9 cellular contexts compared by ENCODE assay signal in genomic region chr5:76582252-76583162, GRCh38. TPM values are rescaled to one million over a fixed set of nuclear protein-coding genes. Genes with fewer than 3 reads are reported as not detected.
DNase-seq lines count a peak whose midpoint lies in the region; ATAC-seq and TF ChIP-seq lines count a peak whose summit lies in the region.
"Had no signal": no experiment of that assay in that cellular context is flagged by ENCODE, and none has a peak within 500 bp of the region (broad histone marks: within the 10 kb centered on the region; RNA-seq: fewer than 3 reads in every experiment).

No MANE protein-coding gene starts in this region.

- no peak overlapping the region for H3K18ac ChIP-seq in mesenchymal stem cell (ENCODE audit: low read depth in 1 of 2, low read length in 2 of 2)

- H3K14ac ChIP-seq in mesenchymal stem cell (ENCODE audit: low read length in 2 of 2) = no peak overlapping the region

- CTCF ChIA-PET in Calu3 (lab: Charles Lee) = interaction anchor here (0.6 to 1.8 kb wide), 16 partner anchors 18 to 1030 kb away, joined by 3 to 11 read pairs (median 4); partner anchors contain the start of gene IQGAP2

- no peaks in the 10 kb centered on the region for H3K9me3 Mint-ChIP-seq in GM23338
- no peaks in the 10 kb centered on the region for H3K9me3 Mint-ChIP-seq in Calu3 (ENCODE audit: low read depth, unreplicated experiment)

- ATAC-seq in GM18517 (IDR thresholded peaks at IDR 0.05; ENCODE audit: unreplicated experiment) = peak; percentile 85
- no peak; the same call in 2 of the 3 replicates for ATAC-seq in GM23338

- H2BK120ac ChIP-seq in mesenchymal stem cell (ENCODE audit: low read depth, low read length) = no peak overlapping the region

- TF ChIP-seq POLR2A in NB4 (IDR thresholded peaks at IDR 0.05; ENCODE audit: extremely low read depth, insufficient read length) = no peak

- no peak overlapping the region for H2BK15ac ChIP-seq in mesenchymal stem cell (ENCODE audit: low read depth, poor library complexity, severe bottlenecking)

- H3K9ac ChIP-seq in mesenchymal stem cell (ENCODE audit: low read length) = no peak overlapping the region

- DNase-seq in GM23338 (ENCODE audit: low spot score) (no peak), NB4 (ENCODE audit: low read depth) (peak; percentile 72), fibroblast of pulmonary artery (ENCODE audit: low read depth) (peak; percentile 39), DMS114 treated with DMSO at 0.1 percent for 48 hours (lab: John Stamatoyannopoulos, UW; ENCODE audit: unreplicated experiment) (no peak), SW 1271 (lab: John Stamatoyannopoulos, UW) (no peak), Calu3 (no peak), mesenchymal stem cell (no peak)

- no peak overlapping the region for H3K4ac ChIP-seq in mesenchymal stem cell (ENCODE audit: low read depth in 1 of 2, low read length in 2 of 2)

- H2AK5ac ChIP-seq in mesenchymal stem cell (ENCODE audit: low read length, severe bottlenecking) = no peak overlapping the region

- H3K27me3 ChIP-seq in GM23338 (ENCODE audit: insufficient read depth) (no peaks in the 10 kb centered on the region), mesenchymal stem cell (ENCODE audit: control insufficient read depth in 1 of 2, insufficient read depth in 1 of 2, low read length in 2 of 2) (peaks cover 0 to 3% of the 10 kb centered on the region in 2 experiments)

- H3K27ac ChIP-seq in GM23338 (ENCODE audit: low read depth) (no peak overlapping the region), mesenchymal stem cell (ENCODE audit: low read length, poor library complexity, severe bottlenecking) (no peak overlapping the region)
- H3K27ac ChIP-seq: epithelial cell of prostate had no signal

- H3K4me3 ChIP-seq in GM23338 (peak overlapping the region; percentile 12; the same call in 1 of the 2 replicates), NB4 (ENCODE audit: low read depth, low read length) (no peak overlapping the region), fibroblast of pulmonary artery (replicated peaks; ENCODE audit: low read depth, low read length) (no peak overlapping the region), mesenchymal stem cell (ENCODE audit: insufficient read depth in 1 of 2, low read depth in 1 of 2, low read length in 2 of 2) (no peak overlapping the region)

- H3K36me3 Mint-ChIP-seq in GM23338 (ENCODE audit: low read depth) = no peaks in the 10 kb centered on the region
- H3K36me3 Mint-ChIP-seq in Calu3 (ENCODE audit: insufficient read depth, unreplicated experiment) = no peaks in the 10 kb centered on the region

- no peaks in the 10 kb centered on the region for H3K79me1 ChIP-seq in mesenchymal stem cell (replicated peaks; ENCODE audit: low read length, poor library complexity, severe bottlenecking)

- no peak overlapping the region for H4K91ac ChIP-seq in mesenchymal stem cell (ENCODE audit: low read length)

- no peaks in the 10 kb centered on the region for H3F3A ChIP-seq in GM23338 (replicated peaks; ENCODE audit: low read depth)

- no peak overlapping the region for H3K23ac ChIP-seq in mesenchymal stem cell (ENCODE audit: low read length in 2 of 2)

- H4K20me1 ChIP-seq in GM23338 (replicated peaks; ENCODE audit: insufficient read depth) = no peaks in the 10 kb centered on the region

- no peak overlapping the region for H2BK5ac ChIP-seq in mesenchymal stem cell (ENCODE audit: low read depth, low read length, poor library complexity, severe bottlenecking)

- H3K27me3 Mint-ChIP-seq in GM23338 (ENCODE audit: insufficient read depth, low read depth, poor library complexity) (no peaks in the 10 kb centered on the region), Calu3 (ENCODE audit: unreplicated experiment) (no peaks in the 10 kb centered on the region)

- H3K36me3 ChIP-seq in GM23338 (ENCODE audit: insufficient read depth) = no peaks in the 10 kb centered on the region
- H3K36me3 ChIP-seq in mesenchymal stem cell (ENCODE audit: control insufficient read depth in 1 of 2, insufficient read depth in 2 of 2, low read depth in 1 of 2, low read length in 2 of 2) = no peaks in the 10 kb centered on the region

- H3K4me1 ChIP-seq in GM23338 (ENCODE audit: insufficient read depth) (peaks cover 26% of the 10 kb centered on the region), mesenchymal stem cell (ENCODE audit: control insufficient read depth, insufficient read depth, low read depth, low read length) (no peaks in the 10 kb centered on the region)

- H3K4me1 Mint-ChIP-seq in GM23338 (peaks cover 24% of the 10 kb centered on the region), Calu3 (ENCODE audit: low read depth, unreplicated experiment) (no peaks in the 10 kb centered on the region)

- H3K4me2 ChIP-seq in GM23338 (peak overlapping the region; percentile 60), mesenchymal stem cell (ENCODE audit: low read length, poor library complexity, severe bottlenecking) (no peak overlapping the region)

- no peak overlapping the region for H4K8ac ChIP-seq in mesenchymal stem cell (ENCODE audit: low read length)

- no peaks in the 10 kb centered on the region for H3K9me3 ChIP-seq in mesenchymal stem cell (ENCODE audit: control insufficient read depth, low read length)

- no peak overlapping the region for H2BK12ac ChIP-seq in mesenchymal stem cell (ENCODE audit: low read length in 2 of 2)

- H3K27ac Mint-ChIP-seq in GM23338 = no peak overlapping the region
- no peak overlapping the region for H3K27ac Mint-ChIP-seq in Calu3 (ENCODE audit: unreplicated experiment)

- no peaks in the 10 kb centered on the region for H3K79me2 ChIP-seq in GM23338 (replicated peaks; ENCODE audit: insufficient read depth)

- no peaks in the 10 kb centered on the region for H3K9me2 ChIP-seq in GM23338 (ENCODE audit: insufficient read depth)

- no peak overlapping the region for H3K4me3 Mint-ChIP-seq in GM23338
- no peak overlapping the region for H3K4me3 Mint-ChIP-seq in Calu3 (ENCODE audit: low read depth, unreplicated experiment)

- BruUV-seq in Calu3 (replicated peaks; lab: Mats Ljungman, UMichigan) = no TSS peak

- WGBS in mesenchymal stem cell = 76% methylated on average over 5 of the region's 6 CpGs

- no peak for TF ChIP-seq CTCF in GM23338 (conservative IDR thresholded peaks at IDR 0.05; ENCODE audit: low read depth in 2 of 2)
- TF ChIP-seq CTCF in NB4 (IDR thresholded peaks at IDR 0.05; ENCODE audit: low read depth, low read length) = no peak
- no peak for TF ChIP-seq CTCF in fibroblast of pulmonary artery (IDR thresholded peaks at IDR 0.05; ENCODE audit: low read length, missing control alignments)
- no peak for TF ChIP-seq CTCF in Calu3 (IDR thresholded peaks at IDR 0.05; ENCODE audit: unreplicated experiment)

- H2AFZ ChIP-seq in GM23338 (no peak overlapping the region), mesenchymal stem cell (ENCODE audit: low read depth, low read length) (no peak overlapping the region)

- intact Hi-C loops in Calu3 (cut with micrococcal nuclease; ENCODE audit: unreplicated experiment) = loop anchor here (1.0 to 2.0 kb wide), 3 partner anchors 38 to 244 kb away; no protein-coding TSS in a partner anchor

TF ChIP-seq in GM23338, 12 proteins besides CTCF, POLR2A, EP300 and RAD21:
- TF ChIP-seq CREB1 (CRISPR knock-in tag; IDR thresholded peaks at IDR 0.05; ENCODE audit: low read depth) = no peak

RNA-seq across cellular contexts. Expression of gene F2RL2, which starts 40.7 kb away (rescaled TPM):
- 0.42 TPM in 1 of 2 replicates, not detected in the other for total RNA-seq in GM23338 (2014; rRNA removed; shearing (Covaris generic))
- 0.37 and 0.70 TPM in 2 replicates for polyA plus RNA-seq in GM23338 (2016; fragmentation: Nextera tagmentation; extraction: Ambion mirVana)
- total RNA-seq in Calu3 (2022) = not detected in 2 replicates
- polyA plus RNA-seq in mesenchymal stem cell (2013, experiment 1 of 2) = 72.2 TPM
- polyA plus RNA-seq in mesenchymal stem cell (2013, experiment 2 of 2) = 71.8 TPM

Comparison
In these comparisons a context has a peak if more than half of its experiments do, and no peak if none do; other contexts are left out.
1. DNase-seq: peak in NB4 (single experiment) and fibroblast of pulmonary artery (single experiment); none in GM23338 (single experiment), DMS114 treated with DMSO at 0.1 percent for 48 hours (single experiment), SW 1271 (0 of 2), Calu3 (single experiment) and mesenchymal stem cell (single experiment).